In genomic region chr5:32193591-32193990, GRCh38 we compare ENCODE assay signal across 8 cellular contexts. TPM values are rescaled to one million over a fixed set of nuclear protein-coding genes. Genes with fewer than 3 reads are reported as not detected.
DNase-seq lines count a peak whose midpoint lies in the region; ATAC-seq and TF ChIP-seq lines count a peak whose summit lies in the region.

No MANE protein-coding gene starts in this region.

- H3K9me3 ChIP-seq in liver (ENCODE audit: control insufficient read depth in 4 of 4, low read length in 3 of 4): no peaks in the 10 kb centered on the region

- no peaks in the 10 kb centered on the region for H3K36me3 ChIP-seq in liver (ENCODE audit: control insufficient read depth in 4 of 4, insufficient read depth in 3 of 4, low read depth in 1 of 4, low read length in 3 of 4)

- H3K4me1 ChIP-seq in liver (ENCODE audit: control insufficient read depth in 4 of 4, insufficient read depth in 4 of 4, low read length in 3 of 4): peaks cover 0 to 11% (median 2%) of the 10 kb centered on the region in 4 donors

- DNase-seq in COR-L47 (lab: John Stamatoyannopoulos, UW) (peak; percentile 96), NCI-H2196 (lab: John Stamatoyannopoulos, UW; ENCODE audit: unreplicated experiment) (peak; percentile 93), astrocyte of the spinal cord (ENCODE audit: low read depth, low spot score) (peak; percentile 91), GM10266 (ENCODE audit: extremely low spot score) (no peak)
- no peak for DNase-seq in effector CD4-positive, alpha-beta T cell

- ATAC-seq in HG02759 (IDR thresholded peaks at IDR 0.05; ENCODE audit: unreplicated experiment) (peak; percentile 64), HG03571 (IDR thresholded peaks at IDR 0.05; ENCODE audit: unreplicated experiment) (no peak)

- peak; percentile 65 to 71 for TF ChIP-seq RAD21 in liver (IDR thresholded peaks at IDR 0.05)

- peak overlapping the region; percentile 78 to 84 for H3K27ac ChIP-seq in liver (ENCODE audit: low read depth in 1 of 2, low read length in 2 of 2)

- peak overlapping the region; percentile 54 to 95 for H3K9ac ChIP-seq in liver (ENCODE audit: low read depth in 1 of 2, low read length in 2 of 2)

- WGBS in liver: 7% methylated on average over 7 of the region's 7 CpGs

- H3K4me3 ChIP-seq in astrocyte of the spinal cord (ENCODE audit: low read depth, low read length) (no peak overlapping the region), liver (ENCODE audit: low read depth in 1 of 3, low read length in 3 of 3) (peak overlapping the region in 1 of 3 donors; percentile 18)

- H3K27me3 ChIP-seq in liver (ENCODE audit: control insufficient read depth in 4 of 4, insufficient read depth in 4 of 4, low read length in 3 of 4): no peaks in the 10 kb centered on the region

- in situ Hi-C loops in astrocyte of the spinal cord (cut with HindIII; ENCODE audit: low sequenced_read_pairs): no loop called here

- TF ChIP-seq CTCF in astrocyte of the spinal cord (IDR thresholded peaks at IDR 0.05; ENCODE audit: low read depth, low read length): no peak
- TF ChIP-seq CTCF in liver (IDR thresholded peaks at IDR 0.05; ENCODE audit: low read depth, low read length, missing input control): no peak
- TF ChIP-seq CTCF in GM10266 (IDR thresholded peaks at IDR 0.05; ENCODE audit: control insufficient read depth, insufficient read depth, low read depth, missing control alignments): no peak

TF ChIP-seq in liver, 16 proteins besides CTCF, POLR2A, EP300 and RAD21:
- TF ChIP-seq ATF3 (IDR thresholded peaks at IDR 0.05): peak; percentile 29
- peak; percentile 93 for TF ChIP-seq REST (IDR thresholded peaks at IDR 0.05)
- TF ChIP-seq HNF4G (IDR thresholded peaks at IDR 0.05): no peak
- TF ChIP-seq ZBTB33 (IDR thresholded peaks at IDR 0.05): peak; percentile 93
- peak; percentile 61 to 80 for TF ChIP-seq JUND (IDR thresholded peaks at IDR 0.05)
- peak; percentile 50 to 78 for TF ChIP-seq HNF4A (conservative IDR thresholded peaks at IDR 0.05)
- peak; percentile 96 for TF ChIP-seq YY1 (IDR thresholded peaks at IDR 0.05)
- TF ChIP-seq SP1 (IDR thresholded peaks at IDR 0.05): peak; percentile 84
- peak; percentile 92 for TF ChIP-seq TAF1 (conservative IDR thresholded peaks at IDR 0.05)
- TF ChIP-seq MAX (IDR thresholded peaks at IDR 0.05): peak; percentile 93
- TF ChIP-seq EGR1 (IDR thresholded peaks at IDR 0.05; ENCODE audit: low read depth in 2 of 2): peak in 1 of 2 donors; percentile 81
- peak; percentile 56 for TF ChIP-seq NR2F2 (IDR thresholded peaks at IDR 0.05)
- TF ChIP-seq FOXA1 (IDR thresholded peaks at IDR 0.05): peak; percentile 81
- peak; percentile 66 to 92 for TF ChIP-seq RXRA (IDR thresholded peaks at IDR 0.05)
- TF ChIP-seq GABPA (IDR thresholded peaks at IDR 0.05 in 1 of 2, conservative IDR thresholded peaks at IDR 0.05 in 1 of 2): peak in 1 of 2 donors; percentile 57
- TF ChIP-seq FOXA2 (IDR thresholded peaks at IDR 0.05): peak; percentile 87
TF ChIP-seq in liver: peak in this region for 15.

RNA-seq across cellular contexts. Expression of gene GOLPH3, which starts 19.5 kb away (rescaled TPM):
- 100 to 1,000 TPM in 1 of 2 donors, 10 to 100 TPM in 1; 70.5 to 116 TPM for total RNA-seq in liver
- 10 to 100 TPM; 64.1 to 66.5 TPM for polyA plus RNA-seq in liver

Comparison
In these comparisons a context has a peak if more than half of its experiments do, and no peak if none do; other contexts are left out.
1. DNase-seq: peak in COR-L47 (single experiment), NCI-H2196 (single experiment) and astrocyte of the spinal cord (single experiment); none in effector CD4-positive, alpha-beta T cell (single experiment) and GM10266 (single experiment).